21 cellular contexts compared by ENCODE assay signal in genomic region chr5:123835421-123835820, GRCh38.
"Had no signal": no experiment of that assay in that cellular context is flagged by ENCODE, and none has a peak within 500 bp of the region (broad histone marks: within the 10 kb centered on the region; RNA-seq: fewer than 3 reads in every experiment).

No MANE protein-coding gene starts in this region.

- DNase-seq: activated CD4-positive, alpha-beta memory T cell treated with anti-CD3 and anti-CD28 coated beads, Interleukin-2, amount 10 ng/mL, durations not matched to agents 7 days and 5 days; activated CD4-positive, alpha-beta T cell treated with anti-CD3 and anti-CD28 coated beads for 1 hour; activated effector memory CD4-positive, alpha-beta T cell treated with Interleukin-2 at 50 U/mL for 16 hours; activated naive CD4-positive, alpha-beta T cell treated with anti-CD3 and anti-CD28 coated beads, Interleukin-2, amount 50 U/mL, for 16 hours; activated T-cell treated with anti-CD3 and anti-CD28 coated beads, Interleukin-2, amount 50 U/mL, for 4 hours; adrenal gland; caudate nucleus; colonic mucosa; glutamatergic neuron; hypothalamus; kidney; left lung; mammary epithelial cell; naive thymus-derived CD4-positive, alpha-beta T cell; psoas muscle; right lobe of liver; T-cell; T1000; upper lobe of left lung had no signal

- H3K27me3 ChIP-seq: adrenal gland, colonic mucosa, left lung, right lobe of liver, suprapubic skin, upper lobe of left lung had no signal

- H3K9me3 ChIP-seq: adrenal gland, colonic mucosa, psoas muscle, right lobe of liver, suprapubic skin, upper lobe of left lung had no signal

- H3K27ac ChIP-seq: adrenal gland, colonic mucosa, left lung, psoas muscle, right lobe of liver, suprapubic skin, upper lobe of left lung had no signal

- H3K4me3 ChIP-seq: adrenal gland, colonic mucosa, left lung, psoas muscle, right lobe of liver, suprapubic skin, upper lobe of left lung had no signal

- H3K4me1 ChIP-seq: adrenal gland, colonic mucosa, left lung, psoas muscle, right lobe of liver, suprapubic skin, upper lobe of left lung had no signal

- ATAC-seq: activated T-cell treated with anti-CD3 and anti-CD28 coated beads, Interleukin-2, amount 50 U/mL, for 4 hours; esophagus mucosa; left lung; naive thymus-derived CD4-positive, alpha-beta T cell; psoas muscle; right lobe of liver; T-cell had no signal

- H3K36me3 ChIP-seq: adrenal gland, colonic mucosa, left lung, right lobe of liver, suprapubic skin, upper lobe of left lung had no signal
